2 cellular contexts compared by ENCODE assay signal in genomic region chr7:87628780-87629569, GRCh38.
TF ChIP-seq lines count a peak whose summit lies in the region.

No MANE protein-coding gene starts in this region.

TF ChIP-seq in IMR-90, 13 proteins besides CTCF, POLR2A, EP300 and RAD21:
- TF ChIP-seq CEBPB (IDR thresholded peaks at IDR 0.05; ENCODE audit: low read depth, low read length) (no peak), CHD1 (IDR thresholded peaks at IDR 0.05; ENCODE audit: low read depth, low read length) (no peak), RCOR1 (IDR thresholded peaks at IDR 0.05; ENCODE audit: insufficient replicate concordance, low read length) (no peak), RFX5 (IDR thresholded peaks at IDR 0.05; ENCODE audit: low read depth, low read length) (no peak)
- TF ChIP-seq, protein P1, sequence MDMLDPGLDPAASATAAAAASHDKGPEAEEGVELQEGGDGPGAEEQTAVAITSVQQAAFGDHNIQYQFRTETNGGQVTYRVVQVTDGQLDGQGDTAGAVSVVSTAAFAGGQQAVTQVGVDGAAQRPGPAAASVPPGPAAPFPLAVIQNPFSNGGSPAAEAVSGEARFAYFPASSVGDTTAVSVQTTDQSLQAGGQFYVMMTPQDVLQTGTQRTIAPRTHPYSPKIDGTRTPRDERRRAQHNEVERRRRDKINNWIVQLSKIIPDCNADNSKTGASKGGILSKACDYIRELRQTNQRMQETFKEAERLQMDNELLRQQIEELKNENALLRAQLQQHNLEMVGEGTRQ (IDR thresholded peaks at IDR 0.05; ENCODE audit: low read depth, low read length), result no peak

TF ChIP-seq in HepG2, 621 proteins besides CTCF, POLR2A, EP300 and RAD21 (continues in another document):
- 0 out of 2 replicates have a peak, but pooled peaks have one; percentile 14 for TF ChIP-seq DPF2 (CRISPR knock-in tag; IDR thresholded peaks at IDR 0.05; ENCODE audit: borderline replicate concordance, low read depth)
- TF ChIP-seq ZNF292 (CRISPR knock-in tag; IDR thresholded peaks at IDR 0.05; ENCODE audit: borderline replicate concordance, low read depth), result 0 out of 2 replicates have a peak, but pooled peaks have one; percentile 23
- no peak for TF ChIP-seq ZNF530 (CRISPR knock-in tag; IDR thresholded peaks at IDR 0.05; ENCODE audit: low read depth)
- TF ChIP-seq ZFX (CRISPR knock-in tag; IDR thresholded peaks at IDR 0.05; ENCODE audit: low read depth), result 0 out of 2 replicates have a peak, but pooled peaks have one; percentile 2
- 0 out of 2 replicates have a peak, but pooled peaks have one; percentile 52 for TF ChIP-seq ZNF138 (CRISPR knock-in tag; IDR thresholded peaks at IDR 0.05; ENCODE audit: low read depth)
- TF ChIP-seq, protein P2, sequence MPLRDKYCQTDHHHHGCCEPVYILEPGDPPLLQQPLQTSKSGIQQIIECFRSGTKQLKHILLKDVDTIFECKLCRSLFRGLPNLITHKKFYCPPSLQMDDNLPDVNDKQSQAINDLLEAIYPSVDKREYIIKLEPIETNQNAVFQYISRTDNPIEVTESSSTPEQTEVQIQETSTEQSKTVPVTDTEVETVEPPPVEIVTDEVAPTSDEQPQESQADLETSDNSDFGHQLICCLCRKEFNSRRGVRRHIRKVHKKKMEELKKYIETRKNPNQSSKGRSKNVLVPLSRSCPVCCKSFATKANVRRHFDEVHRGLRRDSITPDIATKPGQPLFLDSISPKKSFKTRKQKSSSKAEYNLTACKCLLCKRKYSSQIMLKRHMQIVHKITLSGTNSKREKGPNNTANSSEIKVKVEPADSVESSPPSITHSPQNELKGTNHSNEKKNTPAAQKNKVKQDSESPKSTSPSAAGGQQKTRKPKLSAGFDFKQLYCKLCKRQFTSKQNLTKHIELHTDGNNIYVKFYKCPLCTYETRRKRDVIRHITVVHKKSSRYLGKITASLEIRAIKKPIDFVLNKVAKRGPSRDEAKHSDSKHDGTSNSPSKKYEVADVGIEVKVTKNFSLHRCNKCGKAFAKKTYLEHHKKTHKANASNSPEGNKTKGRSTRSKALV (CRISPR knock-in tag; IDR thresholded peaks at IDR 0.05), result peak; percentile 57; the same call in 1 of the 2 replicates
- TF ChIP-seq KDM1A (CRISPR knock-in tag; IDR thresholded peaks at IDR 0.05), result peak; percentile 55; the same call in 1 of the 2 replicates
- peak; percentile 86; the same call in 1 of the 2 replicates for TF ChIP-seq CAMTA2 (CRISPR knock-in tag; IDR thresholded peaks at IDR 0.05; ENCODE audit: borderline replicate concordance)
- peak; percentile 6; the same call in 1 of the 2 replicates for TF ChIP-seq ZNF687 (CRISPR knock-in tag; IDR thresholded peaks at IDR 0.05)
- TF ChIP-seq BCL6 (CRISPR knock-in tag; IDR thresholded peaks at IDR 0.05), result peak; percentile 7; the same call in 1 of the 2 replicates
- peak; percentile 78 for TF ChIP-seq HNRNPLL (IDR thresholded peaks at IDR 0.05; ENCODE audit: low read depth, low read length, poor library complexity, severe bottlenecking)
- peak; percentile 5; the same call in 1 of the 2 replicates for TF ChIP-seq ZNF431 (CRISPR knock-in tag; IDR thresholded peaks at IDR 0.05; ENCODE audit: borderline replicate concordance, low read depth)
- 0 out of 2 replicates have a peak, but pooled peaks have one; percentile 45 for TF ChIP-seq ZNF747 (CRISPR knock-in tag; IDR thresholded peaks at IDR 0.05; ENCODE audit: borderline replicate concordance)
- TF ChIP-seq NFKB2 (CRISPR knock-in tag; IDR thresholded peaks at IDR 0.05; ENCODE audit: borderline replicate concordance), result 0 out of 2 replicates have a peak, but pooled peaks have one; percentile 36
- TF ChIP-seq ZFY (CRISPR knock-in tag; IDR thresholded peaks at IDR 0.05), result 0 out of 2 replicates have a peak, but pooled peaks have one; percentile 10
- 0 out of 2 replicates have a peak, but pooled peaks have one; percentile 28 for TF ChIP-seq ZMYM2 (CRISPR knock-in tag; IDR thresholded peaks at IDR 0.05)
- 0 out of 2 replicates have a peak, but pooled peaks have one; percentile 72 for TF ChIP-seq ARHGAP35 (CRISPR knock-in tag; IDR thresholded peaks at IDR 0.05; ENCODE audit: borderline replicate concordance)
- no peak for TF ChIP-seq ZNF264 (CRISPR knock-in tag; IDR thresholded peaks at IDR 0.05)
- peak; percentile 84 for TF ChIP-seq ZNF776 (CRISPR knock-in tag; IDR thresholded peaks at IDR 0.05)
- 0 out of 2 replicates have a peak, but pooled peaks have one; percentile 50 for TF ChIP-seq ATF7-NPFF (CRISPR knock-in tag; IDR thresholded peaks at IDR 0.05; ENCODE audit: low read depth)
- TF ChIP-seq ZNF367 (CRISPR knock-in tag; IDR thresholded peaks at IDR 0.05; ENCODE audit: borderline replicate concordance), result no peak
- 0 out of 2 replicates have a peak, but pooled peaks have one; percentile 27 for TF ChIP-seq ZNF572 (CRISPR knock-in tag; IDR thresholded peaks at IDR 0.05)
- TF ChIP-seq NCOA1 (CRISPR knock-in tag; IDR thresholded peaks at IDR 0.05), result 0 out of 2 replicates have a peak, but pooled peaks have one; percentile 13
- TF ChIP-seq HNF1B (CRISPR knock-in tag; IDR thresholded peaks at IDR 0.05), result peak; percentile 23; the same call in 1 of the 2 replicates
- TF ChIP-seq, protein P3, sequence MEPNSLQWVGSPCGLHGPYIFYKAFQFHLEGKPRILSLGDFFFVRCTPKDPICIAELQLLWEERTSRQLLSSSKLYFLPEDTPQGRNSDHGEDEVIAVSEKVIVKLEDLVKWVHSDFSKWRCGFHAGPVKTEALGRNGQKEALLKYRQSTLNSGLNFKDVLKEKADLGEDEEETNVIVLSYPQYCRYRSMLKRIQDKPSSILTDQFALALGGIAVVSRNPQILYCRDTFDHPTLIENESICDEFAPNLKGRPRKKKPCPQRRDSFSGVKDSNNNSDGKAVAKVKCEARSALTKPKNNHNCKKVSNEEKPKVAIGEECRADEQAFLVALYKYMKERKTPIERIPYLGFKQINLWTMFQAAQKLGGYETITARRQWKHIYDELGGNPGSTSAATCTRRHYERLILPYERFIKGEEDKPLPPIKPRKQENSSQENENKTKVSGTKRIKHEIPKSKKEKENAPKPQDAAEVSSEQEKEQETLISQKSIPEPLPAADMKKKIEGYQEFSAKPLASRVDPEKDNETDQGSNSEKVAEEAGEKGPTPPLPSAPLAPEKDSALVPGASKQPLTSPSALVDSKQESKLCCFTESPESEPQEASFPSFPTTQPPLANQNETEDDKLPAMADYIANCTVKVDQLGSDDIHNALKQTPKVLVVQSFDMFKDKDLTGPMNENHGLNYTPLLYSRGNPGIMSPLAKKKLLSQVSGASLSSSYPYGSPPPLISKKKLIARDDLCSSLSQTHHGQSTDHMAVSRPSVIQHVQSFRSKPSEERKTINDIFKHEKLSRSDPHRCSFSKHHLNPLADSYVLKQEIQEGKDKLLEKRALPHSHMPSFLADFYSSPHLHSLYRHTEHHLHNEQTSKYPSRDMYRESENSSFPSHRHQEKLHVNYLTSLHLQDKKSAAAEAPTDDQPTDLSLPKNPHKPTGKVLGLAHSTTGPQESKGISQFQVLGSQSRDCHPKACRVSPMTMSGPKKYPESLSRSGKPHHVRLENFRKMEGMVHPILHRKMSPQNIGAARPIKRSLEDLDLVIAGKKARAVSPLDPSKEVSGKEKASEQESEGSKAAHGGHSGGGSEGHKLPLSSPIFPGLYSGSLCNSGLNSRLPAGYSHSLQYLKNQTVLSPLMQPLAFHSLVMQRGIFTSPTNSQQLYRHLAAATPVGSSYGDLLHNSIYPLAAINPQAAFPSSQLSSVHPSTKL (CRISPR knock-in tag; IDR thresholded peaks at IDR 0.05), result no peak; the same call in 1 of the 2 replicates
- no peak for TF ChIP-seq FOXA1 (IDR thresholded peaks at IDR 0.05)
- 0 out of 2 replicates have a peak, but pooled peaks have one; percentile 45 for TF ChIP-seq FOXA1 (CRISPR knock-in tag; IDR thresholded peaks at IDR 0.05)
- no peak for TF ChIP-seq GATAD1 (CRISPR knock-in tag; IDR thresholded peaks at IDR 0.05)
- 0 out of 2 replicates have a peak, but pooled peaks have one; percentile 37 for TF ChIP-seq ERF (CRISPR knock-in tag; IDR thresholded peaks at IDR 0.05)
- TF ChIP-seq ZNF790 (CRISPR knock-in tag; IDR thresholded peaks at IDR 0.05; ENCODE audit: borderline replicate concordance), result 0 out of 2 replicates have a peak, but pooled peaks have one; percentile 13
- TF ChIP-seq TGIF2 (CRISPR knock-in tag; IDR thresholded peaks at IDR 0.05), result 0 out of 2 replicates have a peak, but pooled peaks have one; percentile 68
- TF ChIP-seq HMGXB4 (CRISPR knock-in tag; IDR thresholded peaks at IDR 0.05; ENCODE audit: borderline replicate concordance in 1 of 2, low read depth in 1 of 2), result 0 out of 4 replicates have a peak, but pooled peaks of 1 of the 2 experiments have one; percentile 22
- TF ChIP-seq, protein P4, sequence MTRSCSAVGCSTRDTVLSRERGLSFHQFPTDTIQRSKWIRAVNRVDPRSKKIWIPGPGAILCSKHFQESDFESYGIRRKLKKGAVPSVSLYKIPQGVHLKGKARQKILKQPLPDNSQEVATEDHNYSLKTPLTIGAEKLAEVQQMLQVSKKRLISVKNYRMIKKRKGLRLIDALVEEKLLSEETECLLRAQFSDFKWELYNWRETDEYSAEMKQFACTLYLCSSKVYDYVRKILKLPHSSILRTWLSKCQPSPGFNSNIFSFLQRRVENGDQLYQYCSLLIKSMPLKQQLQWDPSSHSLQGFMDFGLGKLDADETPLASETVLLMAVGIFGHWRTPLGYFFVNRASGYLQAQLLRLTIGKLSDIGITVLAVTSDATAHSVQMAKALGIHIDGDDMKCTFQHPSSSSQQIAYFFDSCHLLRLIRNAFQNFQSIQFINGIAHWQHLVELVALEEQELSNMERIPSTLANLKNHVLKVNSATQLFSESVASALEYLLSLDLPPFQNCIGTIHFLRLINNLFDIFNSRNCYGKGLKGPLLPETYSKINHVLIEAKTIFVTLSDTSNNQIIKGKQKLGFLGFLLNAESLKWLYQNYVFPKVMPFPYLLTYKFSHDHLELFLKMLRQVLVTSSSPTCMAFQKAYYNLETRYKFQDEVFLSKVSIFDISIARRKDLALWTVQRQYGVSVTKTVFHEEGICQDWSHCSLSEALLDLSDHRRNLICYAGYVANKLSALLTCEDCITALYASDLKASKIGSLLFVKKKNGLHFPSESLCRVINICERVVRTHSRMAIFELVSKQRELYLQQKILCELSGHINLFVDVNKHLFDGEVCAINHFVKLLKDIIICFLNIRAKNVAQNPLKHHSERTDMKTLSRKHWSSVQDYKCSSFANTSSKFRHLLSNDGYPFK (CRISPR knock-in tag; IDR thresholded peaks at IDR 0.05; ENCODE audit: borderline replicate concordance), result 0 out of 2 replicates have a peak, but pooled peaks have one; percentile 24
- no peak for TF ChIP-seq AGO2 (optimal IDR thresholded peaks at IDR 0.05; ENCODE audit: low read depth, low read length)
- peak; percentile 18; the same call in 1 of the 2 replicates for TF ChIP-seq ELF1 (CRISPR knock-in tag; IDR thresholded peaks at IDR 0.05)
- 0 out of 2 replicates have a peak, but pooled peaks have one; percentile 44 for TF ChIP-seq SAP130 (CRISPR knock-in tag; IDR thresholded peaks at IDR 0.05; ENCODE audit: low read depth)
- TF ChIP-seq ZNF275 (CRISPR knock-in tag; IDR thresholded peaks at IDR 0.05; ENCODE audit: borderline replicate concordance), result peak; percentile 53; the same call in 1 of the 2 replicates
